8 cellular contexts compared by ENCODE assay signal in genomic region chr2:86336350-86337234, GRCh38. TPM values are rescaled to one million over a fixed set of nuclear protein-coding genes. Genes with fewer than 3 reads are reported as not detected.
DNase-seq lines count a peak whose midpoint lies in the region.

No MANE protein-coding gene starts in this region.

- H3K9ac ChIP-seq in skeletal muscle tissue (ENCODE audit: low read depth in 1 of 3, low read length in 3 of 3): peak overlapping the region; percentile 75 to 84 (median 84)

- H3K27me3 ChIP-seq in iPS DF 6.9 (ENCODE audit: control insufficient read depth, insufficient read depth, low read length) (peaks cover 36% of the 10 kb centered on the region), skeletal muscle tissue (ENCODE audit: control insufficient read depth in 3 of 3, insufficient read depth in 3 of 3, low read length in 3 of 3) (peaks cover 3 to 7% (median 5%) of the 10 kb centered on the region in 3 donors)

- H3K4me3 ChIP-seq in iPS DF 6.9 (ENCODE audit: low read length) (peak overlapping the region; percentile 49), skeletal muscle tissue (ENCODE audit: low read length in 3 of 3) (peak overlapping the region; percentile 68 to 79 (median 75))

- DNase-seq in NCI-H82 (lab: John Stamatoyannopoulos, UW) (peak; percentile 53), NCI-H82 treated with DMSO at 0.1 percent for 48 hours (lab: John Stamatoyannopoulos, UW; ENCODE audit: unreplicated experiment) (no peak), iPS DF 6.9 (ENCODE audit: low read depth, low spot score) (no peak), hepatic stellate cell (ENCODE audit: low spot score) (no peak), GM19240 (ENCODE audit: insufficient read length, low spot score) (no peak), iPS-NIHi11 (ENCODE audit: low spot score) (no peak)
- DNase-seq in activated CD8-positive, alpha-beta memory T cell treated with anti-CD3 and anti-CD28 coated beads, Interleukin-2, amount 50 U/mL, for 48 hours: peak; percentile 61

- H3K9me3 ChIP-seq in iPS DF 6.9 (ENCODE audit: control insufficient read depth, insufficient read depth, low read length) (no peaks in the 10 kb centered on the region), skeletal muscle tissue (ENCODE audit: control insufficient read depth in 3 of 3, low read length in 3 of 3) (peaks cover 0 to 4% (median 0%) of the 10 kb centered on the region in 3 donors)

- peaks cover 2% of the 10 kb centered on the region; the same call in 1 of the 2 replicates for H3K4me1 ChIP-seq in iPS DF 6.9 (ENCODE audit: control insufficient read depth, insufficient read depth, low read length)
- H3K4me1 ChIP-seq in skeletal muscle tissue (ENCODE audit: control insufficient read depth in 3 of 3, insufficient read depth in 3 of 3, low read length in 3 of 3): peaks cover 24 to 39% (median 28%) of the 10 kb centered on the region in 3 donors

- H3K27ac ChIP-seq in iPS DF 6.9 (ENCODE audit: low read length) (no peak overlapping the region), skeletal muscle tissue (ENCODE audit: low read depth, low read length) (peak overlapping the region; percentile 31)

- no CpG with 5 or more reads among the region's 51 CpGs for WGBS in iPS DF 6.9 (ENCODE audit: insufficient coverage, insufficient read length)

- no peaks in the 10 kb centered on the region for H3K36me3 ChIP-seq in iPS DF 6.9 (ENCODE audit: control insufficient read depth, insufficient read depth, low read length)
- no peaks in the 10 kb centered on the region for H3K36me3 ChIP-seq in skeletal muscle tissue (ENCODE audit: control insufficient read depth in 3 of 3, insufficient read depth in 3 of 3, low read length in 3 of 3)

RNA-seq across cellular contexts. Expression of gene REEP1, which starts 0.8 kb away (rescaled TPM):
- total RNA-seq in skeletal muscle tissue: 24.0 TPM

Comparison
In these comparisons a context has a peak if more than half of its experiments do, and no peak if none do; other contexts are left out.
1. DNase-seq: peak in NCI-H82 (single experiment) and activated CD8-positive, alpha-beta memory T cell treated with anti-CD3 and anti-CD28 coated beads, Interleukin-2, amount 50 U/mL, for 48 hours (single experiment); none in NCI-H82 treated with DMSO at 0.1 percent for 48 hours (single experiment), iPS DF 6.9 (single experiment), hepatic stellate cell (single experiment), GM19240 (single experiment) and iPS-NIHi11 (single experiment).